Comparison of ENCODE assay signal across 30 cellular contexts in genomic region chr16:78269251-78269650, GRCh38.
"Had no signal": no experiment of that assay in that cellular context is flagged by ENCODE, and none has a peak within 500 bp of the region (broad histone marks: within the 10 kb centered on the region; RNA-seq: fewer than 3 reads in every experiment).

No MANE protein-coding gene starts in this region.

- H2AFZ ChIP-seq: neural progenitor cell, parathyroid adenoma had no signal

- H3K9ac ChIP-seq: neural progenitor cell, parathyroid adenoma had no signal

- H3K79me2 ChIP-seq: parathyroid adenoma had no signal

- H3K4me3 ChIP-seq: left ventricle myocardium inferior, lung, neural progenitor cell, skin epidermis, stomach, testis, thyroid gland, transverse colon, upper lobe of left lung, vagina had no signal

- ATAC-seq: left cardiac atrium; natural killer cell; right cardiac atrium; sciatic nerve; stimulated activated naive B cell treated with anti-CD40 and anti-IgM and Interleukin-4, amounts not matched to agents 10 μg/mL and 1 μg/mL and 100 μg/mL, for 72 hours; stimulated activated naive CD8-positive, alpha-beta T cell treated with anti-CD3 and anti-CD28 coated beads, Interleukin-15, Interleukin-2, amounts not matched to agents 100 U/mL and 50 U/mL, for 24 hours had no signal

- H3K4me1 ChIP-seq: left ventricle myocardium inferior, neural progenitor cell, parathyroid adenoma, stomach, testis, thyroid gland, transverse colon, upper lobe of left lung, vagina had no signal

- H3K4me2 ChIP-seq: neural progenitor cell had no signal

- FAIRE-seq: keratinocyte had no signal

- H3K36me3 ChIP-seq: left ventricle myocardium inferior, neural progenitor cell, neutrophil, stomach, thyroid gland, transverse colon, upper lobe of left lung, vagina had no signal

- H3K9me3 ChIP-seq: neutrophil, testis, thyroid gland, transverse colon, vagina had no signal

- DNase-seq: hypothalamus; immature natural killer cell; kidney glomerular epithelial cell; left cardiac atrium; left ventricle myocardium inferior; mesendoderm; naive B cell; natural killer cell; nephron progenitor cell; occipital lobe; right cardiac atrium; stimulated activated CD4-positive, alpha-beta T cell treated with anti-CD3 and anti-CD28 coated beads, Interleukin-12 subunit alpha, Interleukin-12 subunit beta, amount 100 ng/mL, for 4 hours; stimulated activated CD4-positive, alpha-beta T cell treated with anti-CD3 and anti-CD28 coated beads, Interleukin-15, amount 100 ng/mL, for 24 hours; stimulated activated CD4-positive, alpha-beta T cell treated with anti-CD3 and anti-CD28 coated beads, Interleukin-2, amount 100 ng/mL, for 24 hours; stimulated activated CD4-positive, alpha-beta T cell treated with anti-CD3 and anti-CD28 coated beads, Interleukin-4, amount 100 ng/mL, for 1 hour; stimulated activated naive B cell treated with anti-CD40 and anti-IgM and Interleukin-4, amounts not matched to agents 10 μg/mL and 1 μg/mL and 100 μg/mL, for 72 hours; stimulated activated naive CD8-positive, alpha-beta T cell treated with anti-CD3 and anti-CD28 coated beads, Interleukin-15, Interleukin-2, amounts not matched to agents 100 U/mL and 50 U/mL, for 24 hours; stomach; testis; thyroid gland; transverse colon; upper lobe of left lung had no signal

- H3K27ac ChIP-seq: left ventricle myocardium inferior, neural progenitor cell, neutrophil, parathyroid adenoma, skin epidermis, stomach, testis, thyroid gland, transverse colon, upper lobe of left lung, vagina had no signal

- H3K27me3 ChIP-seq: neural progenitor cell, neutrophil, stomach, testis, thyroid gland, transverse colon, upper lobe of left lung, vagina had no signal
